28 cellular contexts compared by ENCODE assay signal in the genomic region with DNA sequence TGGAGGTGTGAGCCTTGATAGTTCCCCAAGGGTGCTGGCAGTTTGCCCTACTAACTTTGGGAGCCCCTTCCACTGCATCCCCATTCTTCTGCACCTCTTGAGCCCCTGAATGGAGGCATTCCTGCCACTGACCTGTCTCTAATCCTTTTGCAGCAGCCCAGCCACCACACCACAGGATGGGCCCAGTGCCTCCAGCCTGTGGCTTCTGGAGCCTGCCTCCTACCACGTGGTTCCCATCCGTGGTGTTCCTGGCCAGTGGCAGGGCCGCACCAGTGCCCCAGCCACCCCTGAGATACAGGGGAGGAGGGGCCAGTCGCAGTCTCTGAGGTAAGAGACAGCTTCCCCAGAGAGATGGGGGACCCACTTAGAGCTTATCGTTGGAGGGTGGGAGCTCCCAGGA. TPM values are rescaled to one million over a fixed set of nuclear protein-coding genes. Genes with fewer than 3 reads are reported as not detected.
DNase-seq lines count a peak whose midpoint lies in the region; ATAC-seq and TF ChIP-seq lines count a peak whose summit lies in the region.
"Had no signal": no experiment of that assay in that cellular context is flagged by ENCODE, and none has a peak within 500 bp of the region (broad histone marks: within the 10 kb centered on the region; RNA-seq: fewer than 3 reads in every experiment).

No MANE protein-coding gene starts in this region.

- intact Hi-C loops in Caco-2 (cut with micrococcal nuclease; ENCODE audit: unreplicated experiment): no loop called here
- intact Hi-C loops in posterior vena cava (cut with DNase I): no loop called here
- intact Hi-C loops in sciatic nerve (cut with DNase I): no loop called here

- H3K27ac Mint-ChIP-seq in Caco-2 (ENCODE audit: unreplicated experiment): peak overlapping the region; percentile 60
- H3K27ac Mint-ChIP-seq: activated CD4-positive, alpha-beta memory T cell treated with anti-CD3 and anti-CD28 coated beads, Interleukin-2, amount 10 ng/mL, durations not matched to agents 7 days and 5 days; activated naive CD8-positive, alpha-beta T cell treated with anti-CD3 and anti-CD28 coated beads, Interleukin-2, amount 50 U/mL, for 24 hours had no signal

- H3K9me3 ChIP-seq in Caco-2: no peaks in the 10 kb centered on the region
- no peaks in the 10 kb centered on the region for H3K9me3 ChIP-seq in Peyer's patch
- H3K9me3 ChIP-seq: HAP-1, psoas muscle, SJSA1, vagina had no signal

- H3K4me1 Mint-ChIP-seq in Caco-2 (ENCODE audit: low read depth, unreplicated experiment): peaks cover 11% of the 10 kb centered on the region

- peaks cover 3% of the 10 kb centered on the region; the same call in 1 of the 2 replicates for H3K4me1 ChIP-seq in Caco-2
- H3K4me1 ChIP-seq in Peyer's patch: peaks cover 0 to 76% (median 6%) of the 10 kb centered on the region in 4 donors
- H3K4me1 ChIP-seq: HAP-1, psoas muscle had no signal

- H3K36me3 ChIP-seq in Caco-2 (ENCODE audit: control insufficient read depth, insufficient read depth, low read length): peaks cover 16% of the 10 kb centered on the region
- H3K36me3 ChIP-seq in Peyer's patch: peaks cover 0 to 44% (median 0%) of the 10 kb centered on the region in 3 donors
- H3K36me3 ChIP-seq: HAP-1, SJSA1, vagina had no signal

- TF ChIP-seq CTCF in Caco-2 (IDR thresholded peaks at IDR 0.05; ENCODE audit: insufficient read depth in 1 of 2, low read depth in 1 of 2, low read length in 1 of 2, severe bottlenecking in 1 of 2, unreplicated experiment in 1 of 2) (no peak), Peyer's patch (IDR thresholded peaks at IDR 0.05) (no peak)

- no peak overlapping the region for H3K4me3 ChIP-seq in Caco-2 (ENCODE audit: low read depth, low read length)
- peak overlapping the region in 2 of 4 donors; percentile 36 to 45 for H3K4me3 ChIP-seq in Peyer's patch
- H3K4me3 ChIP-seq: dorsolateral prefrontal cortex, HAP-1, psoas muscle, SJSA1, vagina had no signal

- H3K36me3 Mint-ChIP-seq in Caco-2 (ENCODE audit: insufficient read depth, unreplicated experiment): peaks cover 97% of the 10 kb centered on the region

- POLR2A ChIA-PET in Caco-2 (lab: Charles Lee): no interaction called here

- no peak overlapping the region for H3K4me3 Mint-ChIP-seq in Caco-2 (ENCODE audit: unreplicated experiment)
- H3K4me3 Mint-ChIP-seq: activated CD4-positive, alpha-beta memory T cell treated with anti-CD3 and anti-CD28 coated beads, Interleukin-2, amount 10 ng/mL, durations not matched to agents 7 days and 5 days; activated naive CD8-positive, alpha-beta T cell treated with anti-CD3 and anti-CD28 coated beads, Interleukin-2, amount 50 U/mL, for 24 hours had no signal

- DNase-seq in Caco-2: no peak
- DNase-seq in Peyer's patch: peak in 1 of 3 donors; percentile 54
- DNase-seq in posterior vena cava (ENCODE audit: low spot score): peak; percentile 57
- no peak for DNase-seq in hypothalamus (lab: John Stamatoyannopoulos, UW)
- no peak for DNase-seq in midbrain (lab: John Stamatoyannopoulos, UW)
- DNase-seq in sciatic nerve (ENCODE audit: low spot score): no peak
- DNase-seq: activated CD4-positive, alpha-beta memory T cell treated with anti-CD3 and anti-CD28 coated beads, Interleukin-2, amount 10 ng/mL, durations not matched to agents 7 days and 5 days; activated CD4-positive, CD25-positive, alpha-beta regulatory T cell treated with anti-CD3 and anti-CD28 coated beads, Interleukin-2, amount 50 U/mL, for 72 hours; activated effector memory CD4-positive, alpha-beta T cell treated with anti-CD3 and anti-CD28 coated beads, Interleukin-2, amount 50 U/mL, for 16 hours; activated naive CD8-positive, alpha-beta T cell treated with anti-CD3 and anti-CD28 coated beads, Interleukin-2, amount 50 U/mL, for 24 hours; dorsolateral prefrontal cortex; head of caudate nucleus; KG1; kidney glomerular epithelial cell; NCI-H1436 treated with DMSO at 0.1 percent for 48 hours; NCI-H510A treated with DMSO at 0.1 percent for 48 hours; NK-92 treated with Interleukin-12 subunit alpha and Interleukin-12 subunit beta, amount 100 ng/mL, for 24 hours; psoas muscle; stimulated activated CD4-positive, alpha-beta T cell treated with anti-CD3 and anti-CD28 coated beads, Interleukin-2, amount 100 ng/mL, for 24 hours had no signal

- no peak for TF ChIP-seq POLR2A in Peyer's patch (IDR thresholded peaks at IDR 0.05)

- BruUV-seq in Caco-2 (replicated peaks; lab: Mats Ljungman, UMichigan): no TSS peak

- H3K27me3 ChIP-seq in Caco-2 (replicated peaks; ENCODE audit: control insufficient read depth, insufficient read depth, low read length) (no peaks in the 10 kb centered on the region), Peyer's patch (no peaks in the 10 kb centered on the region)
- H3K27me3 ChIP-seq: dorsolateral prefrontal cortex, SJSA1, vagina had no signal

- H3K27ac ChIP-seq in Peyer's patch: peak overlapping the region in 3 of 4 donors; percentile 81 to 93 (median 92)
- H3K27ac ChIP-seq: dorsolateral prefrontal cortex, psoas muscle, SJSA1, vagina had no signal

- no peaks in the 10 kb centered on the region for H3K9me3 Mint-ChIP-seq in Caco-2 (ENCODE audit: unreplicated experiment)
- H3K9me3 Mint-ChIP-seq: activated CD4-positive, alpha-beta memory T cell treated with anti-CD3 and anti-CD28 coated beads, Interleukin-2, amount 10 ng/mL, durations not matched to agents 7 days and 5 days; activated naive CD8-positive, alpha-beta T cell treated with anti-CD3 and anti-CD28 coated beads, Interleukin-2, amount 50 U/mL, for 24 hours had no signal

- H3K27me3 Mint-ChIP-seq in Caco-2 (ENCODE audit: insufficient read depth, unreplicated experiment): no peaks in the 10 kb centered on the region

- ATAC-seq in GM21423 (IDR thresholded peaks at IDR 0.05; ENCODE audit: unreplicated experiment) (peak; percentile 30), SK-N-SH treated with all-trans-retinoic acid at 6 μM for 48 hours (no peak), sciatic nerve (no peak)
- ATAC-seq: activated naive CD8-positive, alpha-beta T cell treated with anti-CD3 and anti-CD28 coated beads, Interleukin-2, amount 50 U/mL, for 24 hours; Panc1; psoas muscle had no signal

- CTCF ChIA-PET in Caco-2 (lab: Charles Lee): no interaction called here

TF ChIP-seq in SK-N-SH treated with all-trans-retinoic acid at 6 μM for 48 hours, 23 proteins besides CTCF, POLR2A, EP300 and RAD21 (continues in another document):
- TF ChIP-seq, protein P1, sequence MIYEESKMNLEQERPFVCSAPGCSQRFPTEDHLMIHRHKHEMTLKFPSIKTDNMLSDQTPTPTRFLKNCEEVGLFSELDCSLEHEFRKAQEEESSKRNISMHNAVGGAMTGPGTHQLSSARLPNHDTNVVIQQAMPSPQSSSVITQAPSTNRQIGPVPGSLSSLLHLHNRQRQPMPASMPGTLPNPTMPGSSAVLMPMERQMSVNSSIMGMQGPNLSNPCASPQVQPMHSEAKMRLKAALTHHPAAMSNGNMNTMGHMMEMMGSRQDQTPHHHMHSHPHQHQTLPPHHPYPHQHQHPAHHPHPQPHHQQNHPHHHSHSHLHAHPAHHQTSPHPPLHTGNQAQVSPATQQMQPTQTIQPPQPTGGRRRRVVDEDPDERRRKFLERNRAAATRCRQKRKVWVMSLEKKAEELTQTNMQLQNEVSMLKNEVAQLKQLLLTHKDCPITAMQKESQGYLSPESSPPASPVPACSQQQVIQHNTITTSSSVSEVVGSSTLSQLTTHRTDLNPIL (CRISPR knock-in tag; IDR thresholded peaks at IDR 0.05; ENCODE audit: low read depth): no peak
- TF ChIP-seq, protein P2, sequence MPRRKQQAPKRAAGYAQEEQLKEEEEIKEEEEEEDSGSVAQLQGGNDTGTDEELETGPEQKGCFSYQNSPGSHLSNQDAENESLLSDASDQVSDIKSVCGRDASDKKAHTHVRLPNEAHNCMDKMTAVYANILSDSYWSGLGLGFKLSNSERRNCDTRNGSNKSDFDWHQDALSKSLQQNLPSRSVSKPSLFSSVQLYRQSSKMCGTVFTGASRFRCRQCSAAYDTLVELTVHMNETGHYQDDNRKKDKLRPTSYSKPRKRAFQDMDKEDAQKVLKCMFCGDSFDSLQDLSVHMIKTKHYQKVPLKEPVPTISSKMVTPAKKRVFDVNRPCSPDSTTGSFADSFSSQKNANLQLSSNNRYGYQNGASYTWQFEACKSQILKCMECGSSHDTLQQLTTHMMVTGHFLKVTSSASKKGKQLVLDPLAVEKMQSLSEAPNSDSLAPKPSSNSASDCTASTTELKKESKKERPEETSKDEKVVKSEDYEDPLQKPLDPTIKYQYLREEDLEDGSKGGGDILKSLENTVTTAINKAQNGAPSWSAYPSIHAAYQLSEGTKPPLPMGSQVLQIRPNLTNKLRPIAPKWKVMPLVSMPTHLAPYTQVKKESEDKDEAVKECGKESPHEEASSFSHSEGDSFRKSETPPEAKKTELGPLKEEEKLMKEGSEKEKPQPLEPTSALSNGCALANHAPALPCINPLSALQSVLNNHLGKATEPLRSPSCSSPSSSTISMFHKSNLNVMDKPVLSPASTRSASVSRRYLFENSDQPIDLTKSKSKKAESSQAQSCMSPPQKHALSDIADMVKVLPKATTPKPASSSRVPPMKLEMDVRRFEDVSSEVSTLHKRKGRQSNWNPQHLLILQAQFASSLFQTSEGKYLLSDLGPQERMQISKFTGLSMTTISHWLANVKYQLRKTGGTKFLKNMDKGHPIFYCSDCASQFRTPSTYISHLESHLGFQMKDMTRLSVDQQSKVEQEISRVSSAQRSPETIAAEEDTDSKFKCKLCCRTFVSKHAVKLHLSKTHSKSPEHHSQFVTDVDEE (CRISPR knock-in tag; IDR thresholded peaks at IDR 0.05): no peak
- no peak for TF ChIP-seq ZC3H10 (CRISPR knock-in tag; IDR thresholded peaks at IDR 0.05)
- TF ChIP-seq CSRNP3 (CRISPR knock-in tag; IDR thresholded peaks at IDR 0.05): no peak
- TF ChIP-seq ESRRG (CRISPR knock-in tag; IDR thresholded peaks at IDR 0.05): no peak
- no peak for TF ChIP-seq ZNF70 (CRISPR knock-in tag; IDR thresholded peaks at IDR 0.05)

RNA-seq across cellular contexts. Expression of gene INAVA, which starts 14.4 kb away (rescaled TPM):
- total RNA-seq in Caco-2 (2022): 112 and 123 TPM in 2 replicates
- 100 to 1,000 TPM in 3 of 4 donors, 10 to 100 TPM in 1; 33.8 to 492 (median 332) TPM for total RNA-seq in Peyer's patch
- under 1 TPM; 0.29 to 0.51 TPM for total RNA-seq in posterior vena cava
- total RNA-seq in sciatic nerve: 0.45 TPM
- total RNA-seq: fibroblast of villous mesenchyme; psoas muscle; T-helper 1 cell treated with Interleukin-12 subunit alpha and Interleukin-12 subunit beta and Interleukin-4 antibody, amounts not matched to agents 30 ng/mL and 1 ng/mL, for 36 hours had no signal

RNA-seq across cellular contexts. Expression of gene GPR25, which starts 36.3 kb away (rescaled TPM):
- total RNA-seq in Caco-2 (2022) (not detected in 2 replicates), Peyer's patch (not detected), posterior vena cava (not detected), sciatic nerve (not detected)
- total RNA-seq: A673; fibroblast of villous mesenchyme; psoas muscle; SJSA1; T-helper 1 cell treated with Interleukin-12 subunit alpha and Interleukin-12 subunit beta and Interleukin-4 antibody, amounts not matched to agents 30 ng/mL and 1 ng/mL, for 36 hours had no signal

Comparison
In these comparisons a context has a peak if more than half of its experiments do, and no peak if none do; other contexts are left out.
1. RNA of gene INAVA, which starts 14.4 kb away (total RNA-seq): 33.8 to 492 TPM in Peyer's patch and 112 to 123 TPM in Caco-2; 0.29 to 0.51 TPM in posterior vena cava and 0.45 TPM in sciatic nerve (single experiment); every median in the first group is over 10 times any median in the second.